ENCODE assay signal across 1 cellular context in genomic region chr12:6828671-6829531, GRCh38.
TF ChIP-seq lines count a peak whose summit lies in the region.

No MANE protein-coding gene starts in this region.

TF ChIP-seq in HEK293, 187 proteins besides CTCF, POLR2A, EP300 and RAD21 (continued from another document and continues in another):
- peak; percentile 59 for TF ChIP-seq PRDM10 (tag by site-specific recombination; IDR thresholded peaks at IDR 0.05)
- TF ChIP-seq ZNF530 (tag by site-specific recombination; IDR thresholded peaks at IDR 0.05; ENCODE audit: low read depth): no peak
- no peak for TF ChIP-seq ZNF311 (tag by site-specific recombination; IDR thresholded peaks at IDR 0.05; ENCODE audit: borderline replicate concordance)
- no peak for TF ChIP-seq GLI2 (tag by site-specific recombination; IDR thresholded peaks at IDR 0.05; ENCODE audit: borderline replicate concordance, low read depth)
- TF ChIP-seq ZNF664 (tag by site-specific recombination; IDR thresholded peaks at IDR 0.05): no peak
- peak; percentile 17; the same call in 1 of the 2 replicates for TF ChIP-seq OVOL3 (tag by site-specific recombination; IDR thresholded peaks at IDR 0.05)
- no peak for TF ChIP-seq ZNF112 (tag by site-specific recombination; IDR thresholded peaks at IDR 0.05)
- no peak for TF ChIP-seq ZNF623 (tag by site-specific recombination; IDR thresholded peaks at IDR 0.05)
- peak; percentile 97 for TF ChIP-seq PATZ1 (tag by site-specific recombination; IDR thresholded peaks at IDR 0.05)
- TF ChIP-seq KLF1 (tag by site-specific recombination; IDR thresholded peaks at IDR 0.05): peak; percentile 59
- 0 out of 2 replicates have a peak, but pooled peaks have one; percentile 72 for TF ChIP-seq BCL11B (tag by site-specific recombination; IDR thresholded peaks at IDR 0.05; ENCODE audit: low read depth)
- no peak for TF ChIP-seq ZNF624 (tag by site-specific recombination; IDR thresholded peaks at IDR 0.05)
- TF ChIP-seq ZNF830 (tag by site-specific recombination; IDR thresholded peaks at IDR 0.05; ENCODE audit: low read depth): no peak
- TF ChIP-seq ZNF785 (tag by site-specific recombination; IDR thresholded peaks at IDR 0.05): 0 out of 2 replicates have a peak, but pooled peaks have one; percentile 18
- no peak; the same call in 1 of the 2 replicates for TF ChIP-seq ZNF677 (tag by site-specific recombination; IDR thresholded peaks at IDR 0.05)
- TF ChIP-seq ZNF670 (tag by site-specific recombination; IDR thresholded peaks at IDR 0.05; ENCODE audit: low read depth): no peak
- TF ChIP-seq ZNF792 (tag by site-specific recombination; IDR thresholded peaks at IDR 0.05): peak; percentile 68; the same call in 1 of the 2 replicates
- TF ChIP-seq ZNF518A (tag by site-specific recombination; conservative IDR thresholded peaks at IDR 0.05; ENCODE audit: low read depth): no peak
- no peak; the same call in 1 of the 2 replicates for TF ChIP-seq ZNF394 (tag by site-specific recombination; IDR thresholded peaks at IDR 0.05; ENCODE audit: borderline replicate concordance)
- no peak for TF ChIP-seq ZNF24 (tag by site-specific recombination; IDR thresholded peaks at IDR 0.05)
- peak; percentile 100 for TF ChIP-seq EGR2 (tag by site-specific recombination; IDR thresholded peaks at IDR 0.05; ENCODE audit: low read depth)
- no peak for TF ChIP-seq ELK4 (IDR thresholded peaks at IDR 0.05; ENCODE audit: borderline replicate concordance, low read depth, low read length)
- TF ChIP-seq ZNF148 (tag by site-specific recombination; IDR thresholded peaks at IDR 0.05; ENCODE audit: borderline replicate concordance): no peak
- TF ChIP-seq ZNF777 (tag by site-specific recombination; IDR thresholded peaks at IDR 0.05; ENCODE audit: borderline replicate concordance): peak; percentile 6; the same call in 1 of the 2 replicates
- TF ChIP-seq HOXC10 (CRISPR knock-in tag; IDR thresholded peaks at IDR 0.05): no peak
- TF ChIP-seq ZNF426 (tag by site-specific recombination; IDR thresholded peaks at IDR 0.05): no peak
- no peak for TF ChIP-seq ZNF184 (tag by site-specific recombination; IDR thresholded peaks at IDR 0.05)
- TF ChIP-seq ZNF76 (tag by site-specific recombination; IDR thresholded peaks at IDR 0.05; ENCODE audit: borderline replicate concordance, low read depth): peak; percentile 21; the same call in 1 of the 2 replicates
- TF ChIP-seq INSM2 (tag by site-specific recombination; IDR thresholded peaks at IDR 0.05): 0 out of 2 replicates have a peak, but pooled peaks have one; percentile 43
- no peak for TF ChIP-seq ZNF274 (IDR thresholded peaks at IDR 0.05; ENCODE audit: low read length)
- no peak for TF ChIP-seq ZNF274 (tag by site-specific recombination; IDR thresholded peaks at IDR 0.05; ENCODE audit: borderline replicate concordance)
- peak; percentile 98 for TF ChIP-seq ZNF2 (tag by site-specific recombination; IDR thresholded peaks at IDR 0.05)
- TF ChIP-seq ZNF23 (tag by site-specific recombination; IDR thresholded peaks at IDR 0.05; ENCODE audit: borderline replicate concordance): no peak
- TF ChIP-seq ZBTB11 (tag by site-specific recombination; conservative IDR thresholded peaks at IDR 0.05; ENCODE audit: low read depth): peak; percentile 59
- no peak for TF ChIP-seq PRDM1 (tag by site-specific recombination; IDR thresholded peaks at IDR 0.05)
- TF ChIP-seq ZNF510 (tag by site-specific recombination; IDR thresholded peaks at IDR 0.05; ENCODE audit: insufficient replicate concordance): no peak
- peak; percentile 66; the same call in 1 of the 2 replicates for TF ChIP-seq SP7 (tag by site-specific recombination; IDR thresholded peaks at IDR 0.05)
- no peak for TF ChIP-seq ZNF19 (tag by site-specific recombination; IDR thresholded peaks at IDR 0.05; ENCODE audit: low read depth)
- peak; percentile 72 for TF ChIP-seq GLIS2 (tag by site-specific recombination; IDR thresholded peaks at IDR 0.05)
- no peak for TF ChIP-seq ZSCAN16 (tag by site-specific recombination; IDR thresholded peaks at IDR 0.05)
- peak; percentile 84 for TF ChIP-seq ZXDB (tag by site-specific recombination; IDR thresholded peaks at IDR 0.05)
- TF ChIP-seq ZNF600 (tag by site-specific recombination; IDR thresholded peaks at IDR 0.05): peak; percentile 89
- TF ChIP-seq ZNF626 (tag by site-specific recombination; IDR thresholded peaks at IDR 0.05): no peak
